In genomic region chr10:78977761-78978305, GRCh38 we compare ENCODE assay signal across 1 cellular context.
TF ChIP-seq lines count a peak whose summit lies in the region.

No MANE protein-coding gene starts in this region.

TF ChIP-seq in H1, 55 proteins besides CTCF, POLR2A, EP300 and RAD21 (continued from another document):
- TF ChIP-seq, protein P1, sequence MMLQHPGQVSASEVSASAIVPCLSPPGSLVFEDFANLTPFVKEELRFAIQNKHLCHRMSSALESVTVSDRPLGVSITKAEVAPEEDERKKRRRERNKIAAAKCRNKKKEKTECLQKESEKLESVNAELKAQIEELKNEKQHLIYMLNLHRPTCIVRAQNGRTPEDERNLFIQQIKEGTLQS (IDR thresholded peaks at IDR 0.05; ENCODE audit: insufficient read depth, low read depth, low read length): no peak
- TF ChIP-seq KDM5A (IDR thresholded peaks at IDR 0.05; ENCODE audit: low read length) (no peak), ZNF274 (IDR thresholded peaks at IDR 0.05; ENCODE audit: borderline replicate concordance, extremely low read depth, low read length) (no peak), TAF1 (IDR thresholded peaks at IDR 0.05; ENCODE audit: low read depth, low read length) (no peak), SIN3A (conservative IDR thresholded peaks at IDR 0.05 in 1 of 2, IDR thresholded peaks at IDR 0.05 in 1 of 2; ENCODE audit: low read depth in 1 of 2, low read length in 2 of 2) (no peak), FOSL1 (IDR thresholded peaks at IDR 0.05; ENCODE audit: insufficient read depth, low read depth, low read length) (no peak), EZH2 (IDR thresholded peaks at IDR 0.05; ENCODE audit: low read depth, low read length, severe bottlenecking) (no peak), SP1 (IDR thresholded peaks at IDR 0.05; ENCODE audit: low read depth, low read length) (no peak), SIRT6 (IDR thresholded peaks at IDR 0.05; ENCODE audit: low read length) (no peak), RXRA (IDR thresholded peaks at IDR 0.05; ENCODE audit: insufficient read depth, low read depth, low read length) (no peak), HDAC2 (IDR thresholded peaks at IDR 0.05; ENCODE audit: borderline replicate concordance in 1 of 2, low read depth in 2 of 2, low read length in 2 of 2) (no peak)
